In the genomic region with DNA sequence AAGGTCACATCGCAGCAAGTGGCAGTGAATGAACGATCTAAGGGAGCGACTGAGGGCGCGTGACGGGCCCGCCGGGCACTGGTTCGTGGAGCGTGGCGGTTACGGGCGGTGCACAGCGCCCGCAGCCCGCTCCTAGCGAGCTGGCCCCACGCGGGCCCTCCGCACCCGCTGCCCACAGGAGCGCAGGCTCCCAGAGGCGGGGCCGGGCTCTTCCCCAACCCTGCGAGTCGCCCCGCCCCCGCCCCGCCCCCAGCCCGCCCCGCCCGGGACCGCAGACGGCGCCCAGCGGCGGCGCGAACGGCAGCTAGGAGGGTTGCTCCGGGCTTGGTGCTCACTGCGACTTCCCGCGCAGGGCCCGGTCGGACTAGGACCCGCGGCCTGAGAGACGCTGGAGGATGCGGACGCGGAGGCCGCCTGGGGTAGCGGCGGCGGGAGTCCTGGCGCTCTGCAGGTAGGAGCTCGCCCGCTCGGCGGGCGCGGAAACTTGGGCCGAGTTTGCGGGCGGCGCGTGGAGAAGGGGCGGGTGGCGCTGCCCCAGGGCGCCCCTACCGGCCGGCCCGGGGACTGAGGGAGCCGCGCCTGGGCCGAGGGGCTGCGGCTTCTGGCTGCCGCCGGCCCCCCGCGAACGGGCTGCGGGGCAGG, we compare ENCODE assay signal across 8 cellular contexts. TPM values are rescaled to one million over a fixed set of nuclear protein-coding genes. Genes with fewer than 3 reads are reported as not detected.
A peak's percentile ranks its signal among the peaks of the same experiment; 100 is the strongest.
DNase-seq lines count a peak whose midpoint lies in the region; ATAC-seq and TF ChIP-seq lines count a peak whose summit lies in the region.

TSS of gene C15orf39 (plus strand) at position 274 of the 642 bp plus-strand sequence. CDS start 4,167 bp downstream, outside the sequence.

- H3K36me3 Mint-ChIP-seq in activated naive CD4-positive, alpha-beta T cell treated with anti-CD3 and anti-CD28 coated beads, Interleukin-2, amount 10 ng/mL, durations not matched to agents 7 days and 5 days, result peaks cover 7% of the 10 kb centered on the region

- DNase-seq in DMS79 (lab: John Stamatoyannopoulos, UW) (peak; percentile 3), SK-N-MC (ENCODE audit: low read depth, low spot score) (no peak), germinal center (ENCODE audit: low spot score) (peak; percentile 91), omental fat pad (ENCODE audit: low spot score) (no peak), thoracic aorta (ENCODE audit: low spot score) (no peak)
- peak; percentile 80 for DNase-seq in activated naive CD4-positive, alpha-beta T cell treated with anti-CD3 and anti-CD28 coated beads, Interleukin-2, amount 10 ng/mL, durations not matched to agents 7 days and 5 days

- H3K4me3 Mint-ChIP-seq in activated naive CD4-positive, alpha-beta T cell treated with anti-CD3 and anti-CD28 coated beads, Interleukin-2, amount 10 ng/mL, durations not matched to agents 7 days and 5 days, result peak within 1 kb of the TSS; percentile 90

- H3K9me3 ChIP-seq in HUES64 (ENCODE audit: insufficient read depth, low read depth, low read length) (no peaks in the 10 kb centered on the region), SK-N-MC (ENCODE audit: low read depth, low read length) (no peaks in the 10 kb centered on the region), thoracic aorta (no peaks in the 10 kb centered on the region)

- peaks cover 29% of the 10 kb centered on the region for H3K4me1 ChIP-seq in HUES64 (ENCODE audit: insufficient read depth, low read length)
- H3K4me1 ChIP-seq in thoracic aorta (ENCODE audit: control insufficient read depth in 1 of 2, low read depth in 2 of 2), result peaks cover 19 to 40% of the 10 kb centered on the region in 2 donors

- H3K27me3 ChIP-seq in HUES64 (ENCODE audit: insufficient read depth, low read length), result peaks cover 7% of the 10 kb centered on the region; the same call in 1 of the 2 replicates
- no peaks in the 10 kb centered on the region for H3K27me3 ChIP-seq in thoracic aorta (replicated peaks; ENCODE audit: insufficient read depth)

- TF ChIP-seq CTCF in omental fat pad (IDR thresholded peaks at IDR 0.05), result peak in 2 of 3 donors; percentile 78 to 98
- peak; percentile 93 for TF ChIP-seq CTCF in thoracic aorta (IDR thresholded peaks at IDR 0.05)

- H3K36me3 ChIP-seq in HUES64 (ENCODE audit: insufficient read depth, low read length) (peaks cover 12% of the 10 kb centered on the region), SK-N-MC (ENCODE audit: insufficient read depth, low read length) (peaks cover 8% of the 10 kb centered on the region; the same call in 1 of the 2 replicates), thoracic aorta (peaks cover 9% of the 10 kb centered on the region)

- peak within 1 kb of the TSS; percentile 95 for H3K27ac Mint-ChIP-seq in activated naive CD4-positive, alpha-beta T cell treated with anti-CD3 and anti-CD28 coated beads, Interleukin-2, amount 10 ng/mL, durations not matched to agents 7 days and 5 days

- H3K4me1 Mint-ChIP-seq in activated naive CD4-positive, alpha-beta T cell treated with anti-CD3 and anti-CD28 coated beads, Interleukin-2, amount 10 ng/mL, durations not matched to agents 7 days and 5 days, result peaks cover 59% of the 10 kb centered on the region

- ATAC-seq in GM21381 (IDR thresholded peaks at IDR 0.05; ENCODE audit: unreplicated experiment), result peak; percentile 42
- peak; percentile 83 for ATAC-seq in omental fat pad (ENCODE audit: low FRiP score)
- ATAC-seq in thoracic aorta (ENCODE audit: insufficient number of reproducible peaks, low FRiP score, low read depth), result peak; percentile 31

- H3K4me3 ChIP-seq in HUES64 (ENCODE audit: low read length) (peak within 1 kb of the TSS; percentile 93), SK-N-MC (peak within 1 kb of the TSS; percentile 94), thoracic aorta (peak within 1 kb of the TSS; percentile 99)

- no peaks in the 10 kb centered on the region for H3K9me3 Mint-ChIP-seq in activated naive CD4-positive, alpha-beta T cell treated with anti-CD3 and anti-CD28 coated beads, Interleukin-2, amount 10 ng/mL, durations not matched to agents 7 days and 5 days

- CTCF ChIA-PET in activated naive CD4-positive, alpha-beta T cell treated with anti-CD3 and anti-CD28 coated beads, Interleukin-2, amount 10 ng/mL, durations not matched to agents 7 days and 5 days (lab: Charles Lee), result interaction anchor here (0.7 to 4.1 kb wide), 20 partner anchors 11 to 244 kb away, joined by 3 to 56 read pairs (median 4); partner anchors contain the start of gene PPCDC

- H3K27me3 Mint-ChIP-seq in activated naive CD4-positive, alpha-beta T cell treated with anti-CD3 and anti-CD28 coated beads, Interleukin-2, amount 10 ng/mL, durations not matched to agents 7 days and 5 days, result peaks cover 4% of the 10 kb centered on the region

- WGBS in HUES64, result under 1% methylated on average over 84 of the region's 84 CpGs

- peak within 1 kb of the TSS; percentile 91 for H3K9ac ChIP-seq in HUES64 (ENCODE audit: low read depth, low read length)
- peak within 1 kb of the TSS; percentile 94 for H3K9ac ChIP-seq in SK-N-MC (ENCODE audit: insufficient read length)

- H3K27ac ChIP-seq in HUES64 (ENCODE audit: low read depth, low read length), result peak within 1 kb of the TSS; percentile 71; the same call in 1 of the 2 replicates
- H3K27ac ChIP-seq in SK-N-MC, result 0 out of 2 replicates have a peak within 1 kb of the TSS, but pooled peaks have one; percentile 61
- peak within 1 kb of the TSS; percentile 93 to 98 for H3K27ac ChIP-seq in thoracic aorta

RNA-seq across cellular contexts. Expression of gene C15orf39, which starts in this region (rescaled TPM):
- polyA plus RNA-seq in HUES64 (2013, experiment 1 of 2), result 20.3 TPM
- polyA plus RNA-seq in HUES64 (2013, experiment 2 of 2), result 21.7 TPM
- total RNA-seq in omental fat pad (10 to 100 TPM in 3 of 4 donors, 1 to 10 TPM in 1; 7.8 to 25.0 (median 13.9) TPM), thoracic aorta (10 to 100 TPM; 22.7 to 45.2 TPM)

Comparison
In these comparisons a context has a peak if more than half of its experiments do, and no peak if none do; other contexts are left out.
1. DNase-seq: peak in DMS79 (single experiment), activated naive CD4-positive, alpha-beta T cell treated with anti-CD3 and anti-CD28 coated beads, Interleukin-2, amount 10 ng/mL, durations not matched to agents 7 days and 5 days (single experiment) and germinal center (single experiment); none in SK-N-MC (single experiment), omental fat pad (single experiment) and thoracic aorta (single experiment).
2. ATAC-seq: peak in every context shown above with its lines; median percentile 83 in omental fat pad; 42 in GM21381; 31 in thoracic aorta.
3. Peak in every context shown above with its lines, with median percentiles within 50 percentile points of each other: H3K27ac ChIP-seq and H3K4me3 ChIP-seq.